10 cellular contexts compared by ENCODE assay signal in the genomic region with DNA sequence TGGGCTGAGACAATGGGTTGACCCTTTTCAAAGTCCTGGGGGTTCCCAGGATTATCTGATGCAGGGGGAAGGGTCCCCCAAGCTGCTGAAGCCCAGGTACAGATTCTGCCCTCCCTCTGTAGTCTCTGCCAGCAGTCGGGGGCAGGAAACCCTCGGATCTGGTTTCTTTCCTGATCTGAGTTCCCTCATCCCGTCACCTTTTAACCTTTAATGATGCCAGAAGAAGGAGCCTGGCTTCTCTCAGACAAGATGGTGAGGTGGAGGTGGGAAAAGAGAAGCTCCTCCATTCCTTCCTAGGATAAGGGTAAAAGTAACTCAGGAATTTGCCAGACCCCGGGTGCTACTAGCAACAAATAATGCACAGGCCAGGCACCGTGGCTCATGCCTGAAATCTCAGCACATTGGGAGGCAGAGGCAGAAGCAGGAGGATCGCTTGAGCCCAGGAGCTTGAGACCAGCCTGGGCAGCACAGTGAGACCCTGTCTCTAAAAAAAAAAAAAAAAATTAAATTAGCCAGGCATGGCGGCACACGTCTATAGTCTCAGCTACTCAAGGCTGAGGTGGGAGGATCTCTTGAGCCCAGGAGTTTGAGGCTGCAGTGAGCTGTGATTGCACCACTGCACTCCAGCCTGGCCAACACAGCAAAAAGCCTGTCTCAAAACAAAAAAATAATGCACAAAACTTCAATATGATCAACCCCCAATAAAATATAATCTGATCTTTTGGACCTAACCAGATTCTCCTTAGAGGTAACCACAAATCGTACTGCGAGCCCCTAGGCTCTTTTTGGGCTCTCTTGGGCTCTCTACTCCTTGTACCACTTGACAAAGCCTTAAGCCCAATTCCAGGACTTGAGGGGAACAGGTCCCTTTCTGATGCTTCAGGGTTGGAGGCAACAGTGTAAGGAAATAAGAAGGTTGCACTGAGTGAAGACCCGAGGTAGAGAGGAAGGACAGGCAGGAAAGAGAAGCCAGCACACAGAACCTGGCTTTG. TPM values are rescaled to one million over a fixed set of nuclear protein-coding genes. Genes with fewer than 3 reads are reported as not detected.
DNase-seq lines count a peak whose midpoint lies in the region; ATAC-seq and TF ChIP-seq lines count a peak whose summit lies in the region.
"Had no signal": no experiment of that assay in that cellular context is flagged by ENCODE, and none has a peak within 500 bp of the region (broad histone marks: within the 10 kb centered on the region; RNA-seq: fewer than 3 reads in every experiment).

No MANE protein-coding gene starts in this region.

- peaks cover 5% of the 10 kb centered on the region for H3K36me3 Mint-ChIP-seq in type B pancreatic cell
- H3K36me3 Mint-ChIP-seq in activated CD8-positive, alpha-beta T cell treated with anti-CD3 and anti-CD28 coated beads, Interleukin-2, amount 10 ng/mL, durations not matched to agents 7 days and 5 days (ENCODE audit: low read depth) = no peaks in the 10 kb centered on the region

- H3K79me2 ChIP-seq in PC-9 (ENCODE audit: low read depth) = peaks cover 94% of the 10 kb centered on the region

- H3K4me1 ChIP-seq in PC-9 (replicated peaks; ENCODE audit: insufficient read depth) (peaks cover 58% of the 10 kb centered on the region), mucosa of stomach (ENCODE audit: control insufficient read depth, insufficient read depth, low read length) (peaks cover 59% of the 10 kb centered on the region)
- peaks cover 9% of the 10 kb centered on the region for H3K4me1 ChIP-seq in effector memory CD4-positive, alpha-beta T cell (ENCODE audit: control insufficient read depth, insufficient read depth, low read length, poor library complexity, severe bottlenecking)

- H3K27ac ChIP-seq in PC-9 = peak overlapping the region; percentile 54
- peak overlapping the region; percentile 81 to 100 for H3K27ac ChIP-seq in coronary artery
- H3K27ac ChIP-seq in effector memory CD4-positive, alpha-beta T cell (ENCODE audit: insufficient read depth, low read length, poor library complexity, severe bottlenecking) = no peak overlapping the region

- H3K9me3 ChIP-seq in PC-9 (ENCODE audit: insufficient read depth, low read depth) = no peaks in the 10 kb centered on the region
- no peaks in the 10 kb centered on the region for H3K9me3 ChIP-seq in mucosa of stomach (ENCODE audit: control insufficient read depth, low read length)
- H3K9me3 ChIP-seq in effector memory CD4-positive, alpha-beta T cell (ENCODE audit: control insufficient read depth, low read length) = no peaks in the 10 kb centered on the region

- peaks cover 4% of the 10 kb centered on the region for H3K9me3 Mint-ChIP-seq in type B pancreatic cell
- no peaks in the 10 kb centered on the region for H3K9me3 Mint-ChIP-seq in activated CD8-positive, alpha-beta T cell treated with anti-CD3 and anti-CD28 coated beads, Interleukin-2, amount 10 ng/mL, durations not matched to agents 7 days and 5 days (ENCODE audit: insufficient read depth)

- peak overlapping the region; percentile 61 for H3K9ac ChIP-seq in mucosa of stomach (ENCODE audit: low read length)

- H3K27me3 ChIP-seq in PC-9 (ENCODE audit: insufficient read depth, low read depth) = no peaks in the 10 kb centered on the region
- no peaks in the 10 kb centered on the region for H3K27me3 ChIP-seq in mucosa of stomach (ENCODE audit: control insufficient read depth, insufficient read depth, low read length)
- no peaks in the 10 kb centered on the region for H3K27me3 ChIP-seq in effector memory CD4-positive, alpha-beta T cell (replicated peaks; ENCODE audit: control insufficient read depth, insufficient read depth, low read length, poor library complexity, severe bottlenecking)

- no peak overlapping the region for H2AFZ ChIP-seq in PC-9

- H3K4me3 ChIP-seq in PC-9 (peak overlapping the region; percentile 46; the same call in 1 of the 2 replicates), coronary artery (peak overlapping the region; percentile 100), mucosa of stomach (ENCODE audit: low read length) (peak overlapping the region; percentile 26)
- no peak overlapping the region for H3K4me3 ChIP-seq in effector memory CD4-positive, alpha-beta T cell (ENCODE audit: insufficient read depth, low read depth, low read length, poor library complexity, severe bottlenecking)

- intact Hi-C loops in PC-9 (cut with micrococcal nuclease; ENCODE audit: unreplicated experiment) = no loop called here

- no peaks in the 10 kb centered on the region for H3K9me2 ChIP-seq in PC-9 (ENCODE audit: insufficient read depth)

- H3K27ac Mint-ChIP-seq in type B pancreatic cell = peak overlapping the region; percentile 79
- H3K27ac Mint-ChIP-seq in activated CD8-positive, alpha-beta T cell treated with anti-CD3 and anti-CD28 coated beads, Interleukin-2, amount 10 ng/mL, durations not matched to agents 7 days and 5 days = no peak overlapping the region

- no peak for TF ChIP-seq CTCF in PC-9 (conservative IDR thresholded peaks at IDR 0.05)
- TF ChIP-seq CTCF in coronary artery (IDR thresholded peaks at IDR 0.05) = no peak
- no peak for TF ChIP-seq CTCF in type B pancreatic cell (conservative IDR thresholded peaks at IDR 0.05)

- H3K4me3 Mint-ChIP-seq in type B pancreatic cell = peak overlapping the region; percentile 82
- H3K4me3 Mint-ChIP-seq in activated CD8-positive, alpha-beta T cell treated with anti-CD3 and anti-CD28 coated beads, Interleukin-2, amount 10 ng/mL, durations not matched to agents 7 days and 5 days = no peak overlapping the region

- no peaks in the 10 kb centered on the region for H3K27me3 Mint-ChIP-seq in type B pancreatic cell
- peaks cover 14% of the 10 kb centered on the region for H3K27me3 Mint-ChIP-seq in activated CD8-positive, alpha-beta T cell treated with anti-CD3 and anti-CD28 coated beads, Interleukin-2, amount 10 ng/mL, durations not matched to agents 7 days and 5 days (ENCODE audit: low read depth)

- H3F3A ChIP-seq in PC-9 (ENCODE audit: insufficient read depth, low read depth) = peaks cover 30% of the 10 kb centered on the region

- BruUV-seq in PC-9 (replicated peaks; lab: Mats Ljungman, UMichigan) = no TSS peak

- peaks cover 10% of the 10 kb centered on the region; the same call in 1 of the 2 replicates for H4K20me1 ChIP-seq in PC-9 (ENCODE audit: insufficient read depth)

- H3K4me1 Mint-ChIP-seq in type B pancreatic cell (ENCODE audit: unreplicated experiment) = peaks cover 54% of the 10 kb centered on the region
- peaks cover 16% of the 10 kb centered on the region for H3K4me1 Mint-ChIP-seq in activated CD8-positive, alpha-beta T cell treated with anti-CD3 and anti-CD28 coated beads, Interleukin-2, amount 10 ng/mL, durations not matched to agents 7 days and 5 days (ENCODE audit: low read depth)

- H3K36me3 ChIP-seq in PC-9 (ENCODE audit: low read depth) = peaks cover 13% of the 10 kb centered on the region; the same call in 1 of the 2 replicates
- H3K36me3 ChIP-seq in mucosa of stomach (ENCODE audit: control insufficient read depth, insufficient read depth, low read length) = no peaks in the 10 kb centered on the region
- no peaks in the 10 kb centered on the region for H3K36me3 ChIP-seq in effector memory CD4-positive, alpha-beta T cell (ENCODE audit: control insufficient read depth, insufficient read depth, low read length)

- H3K4me2 ChIP-seq in PC-9 = peak overlapping the region; percentile 90

- DNase-seq in PC-9 = no peak
- DNase-seq in coronary artery (ENCODE audit: low spot score) = no peak
- DNase-seq in type B pancreatic cell (ENCODE audit: extremely low spot score, unreplicated experiment) = no peak
- DNase-seq in activated CD8-positive, alpha-beta T cell treated with anti-CD3 and anti-CD28 coated beads, Interleukin-2, amount 10 ng/mL, durations not matched to agents 7 days and 5 days = no peak
- no peak for DNase-seq in effector memory CD4-positive, alpha-beta T cell
- no peak for DNase-seq in NCI-H1417 treated with DMSO at 0.1 percent for 48 hours (lab: John Stamatoyannopoulos, UW)
- DNase-seq: activated CD8-positive, alpha-beta memory T cell treated with anti-CD3 and anti-CD28 coated beads, Interleukin-2, amount 50 U/mL, for 48 hours; SIG-M5; stimulated activated CD4-positive, alpha-beta T cell treated with anti-CD3 and anti-CD28 coated beads, Interleukin-4, amount 100 ng/mL, for 4 hours had no signal

- CTCF ChIA-PET in PC-9 (lab: Charles Lee) = interaction anchor here (0.6 to 1.0 kb wide), 2 partner anchors 15 to 704 kb away, joined by 3 read pairs; no protein-coding TSS in a partner anchor
- CTCF ChIA-PET in activated CD8-positive, alpha-beta T cell treated with anti-CD3 and anti-CD28 coated beads, Interleukin-2, amount 10 ng/mL, durations not matched to agents 7 days and 5 days (lab: Charles Lee) = interaction anchor here (1.2 kb wide), 2 partner anchors 12 to 13 kb away, joined by 3 read pairs; no protein-coding TSS in a partner anchor

- no peak for ATAC-seq in activated CD8-positive, alpha-beta T cell treated with anti-CD3 and anti-CD28 coated beads, Interleukin-2, amount 10 ng/mL, durations not matched to agents 7 days and 5 days

- POLR2A ChIA-PET in PC-9 (lab: Charles Lee; ENCODE audit: unreplicated experiment) = interaction anchor here (0.5 to 1.1 kb wide), 5 partner anchors 15 to 1155 kb away, joined by 3 to 4 read pairs (median 3); no protein-coding TSS in a partner anchor
- POLR2A ChIA-PET in activated CD8-positive, alpha-beta T cell treated with anti-CD3 and anti-CD28 coated beads, Interleukin-2, amount 10 ng/mL, durations not matched to agents 7 days and 5 days (lab: Charles Lee) = no interaction called here

RNA-seq across cellular contexts. Expression of gene CDC42EP4, which starts 5.7 kb away (rescaled TPM):
- total RNA-seq in PC-9 (2021) = 48.4 and 52.0 TPM in 2 replicates
- 24.7 and 78.8 TPM in 2 replicates for total RNA-seq in type B pancreatic cell (ENCODE audit: low replicate concordance)
- 1 to 10 TPM in 1 of 2 experiments, under 1 TPM in 1; 0.58 to 1.1 TPM for total RNA-seq in activated CD8-positive, alpha-beta T cell treated with anti-CD3 and anti-CD28 coated beads, Interleukin-2, amount 10 ng/mL, durations not matched to agents 7 days and 5 days

RNA-seq across cellular contexts. Expression of gene CPSF4L, which starts 44.5 kb away (rescaled TPM):
- 0.52 TPM in 1 of 2 replicates, not detected in the other for total RNA-seq in PC-9 (2021)
- total RNA-seq in type B pancreatic cell (ENCODE audit: low replicate concordance) = not detected in 2 replicates
- total RNA-seq in activated CD8-positive, alpha-beta T cell treated with anti-CD3 and anti-CD28 coated beads, Interleukin-2, amount 10 ng/mL, durations not matched to agents 7 days and 5 days = not detected

Comparison
In these comparisons a context has a peak if more than half of its experiments do, and no peak if none do; other contexts are left out.
1. RNA of gene CDC42EP4, which starts 5.7 kb away (total RNA-seq): 24.7 to 78.8 TPM in type B pancreatic cell and 48.4 to 52.0 TPM in PC-9; 0.58 to 1.1 TPM in activated CD8-positive, alpha-beta T cell treated with anti-CD3 and anti-CD28 coated beads, Interleukin-2, amount 10 ng/mL, durations not matched to agents 7 days and 5 days; every median in the first group is over 10 times any median in the second.